Comparison of ENCODE assay signal across 27 cellular contexts in genomic region chr5:22058620-22059019, GRCh38.
"Had no signal": no experiment of that assay in that cellular context is flagged by ENCODE, and none has a peak within 500 bp of the region (broad histone marks: within the 10 kb centered on the region; RNA-seq: fewer than 3 reads in every experiment).

No MANE protein-coding gene starts in this region.

- H3K4me1 ChIP-seq: stomach, suprapubic skin, testis, thyroid gland, tibial artery, tibial nerve, transverse colon, upper lobe of left lung, upper lobe of right lung, uterus, vagina had no signal

- H3K36me3 ChIP-seq: stomach, suprapubic skin, thoracic aorta, thyroid gland, tibial artery, tibial nerve, transverse colon, upper lobe of left lung, upper lobe of right lung, uterus, vagina had no signal

- H3K9me3 ChIP-seq: stomach, suprapubic skin, testis, thoracic aorta, thyroid gland, tibial artery, tibial nerve, transverse colon, upper lobe of left lung, upper lobe of right lung, uterus, vagina had no signal

- ATAC-seq: stimulated activated effector memory CD8-positive, alpha-beta T cell treated with anti-CD3 and anti-CD28 coated beads, Interleukin-12 subunit alpha, Interleukin-12 subunit beta, amount 100 ng/mL, for 72 hours; stimulated activated memory B cell treated with anti-CD40 and anti-IgM and Interleukin-4, amounts not matched to agents 10 μg/mL and 1 μg/mL and 100 μg/mL, for 72 hours; stimulated activated naive B cell treated with anti-CD40 and anti-IgM and Interleukin-4, amounts not matched to agents 10 μg/mL and 1 μg/mL and 100 μg/mL, for 72 hours; stimulated activated naive CD8-positive, alpha-beta T cell treated with anti-CD3 and anti-CD28 coated beads, Interleukin-15, amount 100 ng/mL, for 72 hours; stimulated activated naive CD8-positive, alpha-beta T cell treated with anti-CD3 and anti-CD28 coated beads, Interleukin-15, Interleukin-2, amounts not matched to agents 100 U/mL and 50 U/mL, for 24 hours; upper lobe of right lung had no signal

- DNase-seq: stimulated activated CD4-positive, alpha-beta T cell treated with anti-CD3 and anti-CD28 coated beads, Interleukin-2, amount 100 ng/mL, for 48 hours; stimulated activated CD4-positive, alpha-beta T cell treated with anti-CD3 and anti-CD28 coated beads, Interleukin-4, amount 100 ng/mL, for 1 hour; stimulated activated CD4-positive, alpha-beta T cell treated with anti-CD3 and anti-CD28 coated beads, Interleukin-4, amount 100 ng/mL, for 24 hours; stimulated activated CD4-positive, alpha-beta T cell treated with anti-CD3 and anti-CD28 coated beads, Interleukin-4, amount 100 ng/mL, for 4 hours; stimulated activated CD8-positive, alpha-beta memory T cell treated with anti-CD3 and anti-CD28 coated beads, Interleukin-4, amount 100 ng/mL, for 48 hours; stimulated activated naive B cell treated with anti-CD40 and anti-IgM and Interleukin-4, amounts not matched to agents 10 μg/mL and 1 μg/mL and 100 μg/mL, for 72 hours; stimulated activated naive CD4-positive, alpha-beta T cell; stimulated activated naive CD4-positive, alpha-beta T cell treated with Interleukin-2 at 50 U/mL for 16 hours; stimulated activated naive CD8-positive, alpha-beta T cell treated with anti-CD3 and anti-CD28 coated beads, Interleukin-15, amount 100 ng/mL, for 72 hours; stimulated activated naive CD8-positive, alpha-beta T cell treated with anti-CD3 and anti-CD28 coated beads, Interleukin-15, Interleukin-2, amounts not matched to agents 100 U/mL and 50 U/mL, for 24 hours; stomach; substantia nigra; testis; thyroid gland; tibial artery; transverse colon; trophoblast cell; upper lobe of left lung; upper lobe of right lung; uterus had no signal

- H3K27me3 ChIP-seq: stomach, suprapubic skin, testis, thyroid gland, tibial artery, tibial nerve, transverse colon, upper lobe of left lung, upper lobe of right lung, uterus, vagina had no signal

- H3K27ac ChIP-seq: stomach, suprapubic skin, testis, thoracic aorta, thyroid gland, tibial artery, tibial nerve, transverse colon, upper lobe of left lung, upper lobe of right lung, uterus, vagina had no signal

- H3K4me3 ChIP-seq: stomach, suprapubic skin, testis, thoracic aorta, thyroid gland, tibial artery, tibial nerve, transverse colon, upper lobe of left lung, upper lobe of right lung, uterus, vagina had no signal

- FAIRE-seq: urothelium cell line had no signal
